Comparison of ENCODE assay signal across 1 cellular context in genomic region chr1:36088577-36089392, GRCh38.
TF ChIP-seq lines count a peak whose summit lies in the region.

TSS of gene ADPRS (plus strand) at chr1:36088892. CDS start at chr1:36088905, 13 bp downstream.

TF ChIP-seq in K562, 482 proteins besides CTCF, POLR2A, EP300 and RAD21 (continued from another document and continues in another):
- TF ChIP-seq ZBTB40 (IDR thresholded peaks at IDR 0.05) (peak; percentile 99), ZBTB40 (CRISPR knock-in tag; IDR thresholded peaks at IDR 0.05) (no peak), ZBTB49 (CRISPR knock-in tag; IDR thresholded peaks at IDR 0.05; ENCODE audit: borderline replicate concordance) (no peak), POLR2AphosphoS5 (IDR thresholded peaks at IDR 0.05; ENCODE audit: control insufficient read depth, insufficient read depth, low read depth, low read length) (peak; percentile 84; the same call in 1 of the 2 replicates), ZFP91 (CRISPR knock-in tag; IDR thresholded peaks at IDR 0.05) (no peak), RNF2 (IDR thresholded peaks at IDR 0.05) (peak; percentile 64), TEAD4 (IDR thresholded peaks at IDR 0.05; ENCODE audit: low read length) (peak; percentile 51; the same call in 1 of the 2 replicates), TEAD4 (CRISPR knock-in tag; IDR thresholded peaks at IDR 0.05; ENCODE audit: borderline replicate concordance) (no peak), MXD1 (CRISPR knock-in tag; IDR thresholded peaks at IDR 0.05; ENCODE audit: borderline replicate concordance, poor library complexity, severe bottlenecking) (peak; percentile 79), SP2 (IDR thresholded peaks at IDR 0.05; ENCODE audit: extremely low read depth, low read depth, low read length, poor library complexity, severe bottlenecking) (peak; percentile 99), VEZF1 (CRISPR knock-in tag; IDR thresholded peaks at IDR 0.05) (peak; percentile 66), ATF2 (CRISPR knock-in tag; IDR thresholded peaks at IDR 0.05) (peak; percentile 45; the same call in 1 of the 2 replicates), RBM25 (IDR thresholded peaks at IDR 0.05; ENCODE audit: low read depth, low read length, severe bottlenecking) (no peak), MAFK (IDR thresholded peaks at IDR 0.05; ENCODE audit: low read length) (peak; percentile 16; the same call in 1 of the 2 replicates), ZNF24 (IDR thresholded peaks at IDR 0.05) (peak; percentile 69), SMARCA4 (IDR thresholded peaks at IDR 0.05) (no peak), ZBTB11 (CRISPR knock-in tag; IDR thresholded peaks at IDR 0.05) (peak in 2 of 3 experiments; percentile 82 to 94; a peak in 4 of 6 replicates), SIN3A (IDR thresholded peaks at IDR 0.05; ENCODE audit: borderline replicate concordance in 2 of 2, control insufficient read depth in 1 of 2, low read depth in 2 of 2, low read length in 2 of 2) (peak; percentile 97; a peak in 3 of 4 replicates), ZNF384 (IDR thresholded peaks at IDR 0.05; ENCODE audit: low read depth, low read length) (no peak), C11orf30 (IDR thresholded peaks at IDR 0.05; ENCODE audit: low read depth) (peak; percentile 99), ZHX1 (conservative IDR thresholded peaks at IDR 0.05; ENCODE audit: low read length) (peak; percentile 87), KDM5B (IDR thresholded peaks at IDR 0.05; ENCODE audit: insufficient replicate concordance, low read depth, low read length) (peak; percentile 98), SIX5 (IDR thresholded peaks at IDR 0.05; ENCODE audit: borderline replicate concordance in 1 of 2, insufficient read depth in 1 of 2, low read depth in 1 of 2, low read length in 2 of 2) (peak in 1 of 2 experiments; percentile 60; a peak in 3 of 4 replicates), HNRNPLL (IDR thresholded peaks at IDR 0.05; ENCODE audit: low read depth, low read length, poor library complexity, severe bottlenecking) (peak; percentile 43), CREM (IDR thresholded peaks at IDR 0.05; ENCODE audit: low read depth) (peak; percentile 99), SIN3B (IDR thresholded peaks at IDR 0.05; ENCODE audit: low read depth) (peak; percentile 100), DLX4 (CRISPR knock-in tag; IDR thresholded peaks at IDR 0.05) (no peak), DMBX1 (CRISPR knock-in tag; IDR thresholded peaks at IDR 0.05; ENCODE audit: borderline replicate concordance) (peak; percentile 67), NR2C1 (IDR thresholded peaks at IDR 0.05) (no peak; the same call in 1 of the 2 replicates), NR2C1 (tag; IDR thresholded peaks at IDR 0.05) (peak; percentile 53; the same call in 1 of the 2 replicates)
